ENCODE assay signal across 10 cellular contexts in genomic region chr15:26771917-26772587, GRCh38. TPM values are rescaled to one million over a fixed set of nuclear protein-coding genes. Genes with fewer than 3 reads are reported as not detected.
A peak's percentile ranks its signal among the peaks of the same experiment; 100 is the strongest.
DNase-seq lines count a peak whose midpoint lies in the region; ATAC-seq, FAIRE-seq and TF ChIP-seq lines count a peak whose summit lies in the region.
"Had no signal": no experiment of that assay in that cellular context is flagged by ENCODE, and none has a peak within 500 bp of the region (broad histone marks: within the 10 kb centered on the region; RNA-seq: fewer than 3 reads in every experiment).

No MANE protein-coding gene starts in this region.

- H2AFZ ChIP-seq in IMR-90 (replicated peaks; ENCODE audit: low read length, poor library complexity) (peak overlapping the region; percentile 11), astrocyte (ENCODE audit: low read depth, low read length) (peak overlapping the region; percentile 52)

- H3K9me1 ChIP-seq in IMR-90 (ENCODE audit: insufficient read depth, low read length) = no peaks in the 10 kb centered on the region

- H2BK5ac ChIP-seq in IMR-90 (ENCODE audit: low read depth, low read length, poor library complexity, severe bottlenecking) = no peak overlapping the region

- no peak for ATAC-seq in IMR-90 (ENCODE audit: low read depth)
- no peak for ATAC-seq in HG02840 (IDR thresholded peaks at IDR 0.05; ENCODE audit: low FRiP score, unreplicated experiment)
- no peak for ATAC-seq in HG02588 (IDR thresholded peaks at IDR 0.05; ENCODE audit: unreplicated experiment)
- ATAC-seq: GM12878 had no signal

- FAIRE-seq in astrocyte (lab: Jason Lieb, UNC) = no peak
- no peak for FAIRE-seq in small intestine (lab: Jason Lieb, UNC)
- FAIRE-seq: GM12878 had no signal

- no peaks in the 10 kb centered on the region for H3K79me1 ChIP-seq in IMR-90 (ENCODE audit: low read depth in 1 of 2, low read length in 2 of 2)

- dilution Hi-C loops in IMR-90 (cut with HindIII; ENCODE audit: low sequenced_read_pairs, unreplicated experiment) = no loop called here

- no peak overlapping the region for H3K27ac Mint-ChIP-seq in astrocyte (ENCODE audit: unreplicated experiment)
- H3K27ac Mint-ChIP-seq: activated CD4-positive, alpha-beta memory T cell treated with anti-CD3 and anti-CD28 coated beads, Interleukin-2, amount 10 ng/mL, durations not matched to agents 7 days and 5 days had no signal

- H3K79me2 ChIP-seq in astrocyte (ENCODE audit: insufficient read depth, low read length) = no peaks in the 10 kb centered on the region

- H3K4me2 ChIP-seq in IMR-90 (ENCODE audit: low read depth, low read length) (no peak overlapping the region), astrocyte (ENCODE audit: low read length) (peak overlapping the region; percentile 78)

- TF ChIP-seq CTCF in IMR-90 (conservative IDR thresholded peaks at IDR 0.05; ENCODE audit: low read depth, low read length) = no peak
- TF ChIP-seq CTCF in astrocyte (IDR thresholded peaks at IDR 0.05; ENCODE audit: insufficient read depth, low read depth, low read length) = no peak

- H3K18ac ChIP-seq in IMR-90 (ENCODE audit: low read depth, low read length) = no peak overlapping the region

- BruUV-seq in IMR-90 (replicated peaks; lab: Mats Ljungman, UMichigan) = no TSS peak

- no peak for DNase-seq in IMR-90
- DNase-seq in astrocyte (ENCODE audit: low read depth) = peak; percentile 2
- peak; percentile 27 for DNase-seq in iPS-NIHi11 (ENCODE audit: low spot score)
- DNase-seq in small intestine = no peak
- DNase-seq: activated CD4-positive, alpha-beta memory T cell treated with anti-CD3 and anti-CD28 coated beads, Interleukin-2, amount 10 ng/mL, durations not matched to agents 7 days and 5 days had no signal

- intact Hi-C loops in IMR-90 (cut with micrococcal nuclease) = no loop called here

- no peak for TF ChIP-seq RAD21 in IMR-90 (IDR thresholded peaks at IDR 0.05; ENCODE audit: low read length)

- peaks cover 23% of the 10 kb centered on the region for H3K27me3 Mint-ChIP-seq in astrocyte (ENCODE audit: low read depth, unreplicated experiment)

- H3K36me3 Mint-ChIP-seq in astrocyte (ENCODE audit: low read depth, unreplicated experiment) = peaks cover 3% of the 10 kb centered on the region

- no peak overlapping the region for H2AK5ac ChIP-seq in IMR-90 (ENCODE audit: low read depth, low read length)

- no peak overlapping the region for H3K4ac ChIP-seq in IMR-90 (ENCODE audit: low read depth, low read length)

- H4K20me1 ChIP-seq in IMR-90 (ENCODE audit: insufficient read depth, low read length) = no peaks in the 10 kb centered on the region
- H4K20me1 ChIP-seq in astrocyte (ENCODE audit: insufficient read depth, low read length) = no peaks in the 10 kb centered on the region

- H3K27me3 ChIP-seq in IMR-90 (ENCODE audit: control insufficient read depth, insufficient read depth, low read length) = peaks cover 13% of the 10 kb centered on the region; the same call in 1 of the 2 replicates
- H3K27me3 ChIP-seq in astrocyte (ENCODE audit: insufficient read depth, low read length) = peaks cover 13% of the 10 kb centered on the region
- peaks cover 22 to 30% of the 10 kb centered on the region in 2 donors for H3K27me3 ChIP-seq in stomach smooth muscle (ENCODE audit: control insufficient read depth in 1 of 2, insufficient read depth in 2 of 2, low read length in 2 of 2)
- peaks cover 0 to 7% of the 10 kb centered on the region in 2 donors for H3K27me3 ChIP-seq in small intestine (ENCODE audit: control insufficient read depth in 2 of 2, insufficient read depth in 2 of 2, low read length in 2 of 2)

- H3K36me3 ChIP-seq in IMR-90 (ENCODE audit: control insufficient read depth, insufficient read depth, low read length) = no peaks in the 10 kb centered on the region
- H3K36me3 ChIP-seq in astrocyte (ENCODE audit: insufficient read depth, low read length) = no peaks in the 10 kb centered on the region
- H3K36me3 ChIP-seq in stomach smooth muscle (ENCODE audit: control insufficient read depth in 2 of 2, insufficient read depth in 2 of 2, low read length in 2 of 2) = no peaks in the 10 kb centered on the region
- no peaks in the 10 kb centered on the region for H3K36me3 ChIP-seq in small intestine (ENCODE audit: control insufficient read depth in 2 of 2, insufficient read depth in 2 of 2, low read length in 2 of 2)
- H3K36me3 ChIP-seq: right lobe of liver had no signal

- H3K4me3 ChIP-seq in IMR-90 (ENCODE audit: insufficient read depth, low read depth, low read length) (no peak overlapping the region), astrocyte (ENCODE audit: insufficient read depth, low read depth, low read length) (peak overlapping the region; percentile 23), stomach smooth muscle (ENCODE audit: low read length in 2 of 2) (peak overlapping the region; percentile 46 to 60), small intestine (ENCODE audit: low read depth in 1 of 2, low read length in 2 of 2) (peak overlapping the region in 1 of 2 donors; percentile 1)
- H3K4me3 ChIP-seq: GM12878 had no signal

- H3K27ac ChIP-seq in IMR-90 (ENCODE audit: insufficient read depth, low read length) (no peak overlapping the region), astrocyte (ENCODE audit: low read depth, low read length) (no peak overlapping the region), stomach smooth muscle (ENCODE audit: low read length) (no peak overlapping the region), small intestine (ENCODE audit: low read depth in 1 of 2, low read length in 1 of 2) (no peak overlapping the region)
- H3K27ac ChIP-seq: right lobe of liver had no signal

- H4K8ac ChIP-seq in IMR-90 (ENCODE audit: low read depth in 2 of 2, low read length in 2 of 2) = no peak overlapping the region

- H3K9me3 Mint-ChIP-seq in astrocyte (ENCODE audit: unreplicated experiment) = no peaks in the 10 kb centered on the region
- H3K9me3 Mint-ChIP-seq: activated CD4-positive, alpha-beta memory T cell treated with anti-CD3 and anti-CD28 coated beads, Interleukin-2, amount 10 ng/mL, durations not matched to agents 7 days and 5 days had no signal

- H3K9me3 ChIP-seq in IMR-90 (ENCODE audit: control insufficient read depth, insufficient read depth, low read length) (peaks cover 2% of the 10 kb centered on the region; the same call in 1 of the 2 replicates), astrocyte (ENCODE audit: insufficient read depth, low read depth, low read length) (no peaks in the 10 kb centered on the region), stomach smooth muscle (ENCODE audit: control insufficient read depth in 2 of 2, low read length in 2 of 2) (no peaks in the 10 kb centered on the region), small intestine (ENCODE audit: control insufficient read depth, low read depth) (no peaks in the 10 kb centered on the region)
- H3K9me3 ChIP-seq: right lobe of liver had no signal

- H2BK20ac ChIP-seq in IMR-90 (ENCODE audit: low read depth, low read length) = no peak overlapping the region

- H2BK15ac ChIP-seq in IMR-90 (ENCODE audit: low read depth, low read length) = no peak overlapping the region

- 4% methylated on average over 31 of the region's 60 CpGs; no CpG with 5 or more reads in 1 of the 2 experiments for WGBS in IMR-90 (ENCODE audit: extremely low coverage in 2 of 2, insufficient read length in 1 of 2), 2 experiments
- 2 to 24% (median 18%) methylated on average over 38 to 60 of the region's 60 CpGs for WGBS in small intestine, 3 donors

- in situ Hi-C loops in IMR-90 (cut with MboI; ENCODE audit: low sequenced_read_pairs) = loop anchor here (25.0 kb wide), 1 partner anchor 435 kb away; no protein-coding TSS in a partner anchor

- no peak overlapping the region for H4K91ac ChIP-seq in IMR-90 (ENCODE audit: insufficient read depth, low read depth, low read length)

- H2BK120ac ChIP-seq in IMR-90 (ENCODE audit: low read depth, low read length) = no peak overlapping the region

- H3K4me3 Mint-ChIP-seq in astrocyte (ENCODE audit: unreplicated experiment) = peak overlapping the region; percentile 89
- H3K4me3 Mint-ChIP-seq: activated CD4-positive, alpha-beta memory T cell treated with anti-CD3 and anti-CD28 coated beads, Interleukin-2, amount 10 ng/mL, durations not matched to agents 7 days and 5 days had no signal

- H3K14ac ChIP-seq in IMR-90 (replicated peaks; ENCODE audit: low read depth, low read length) = no peak overlapping the region

- no peak overlapping the region; the same call in 1 of the 2 replicates for H3K56ac ChIP-seq in IMR-90 (ENCODE audit: extremely low read depth, insufficient read depth, low read length)

- H3K9ac ChIP-seq in IMR-90 (ENCODE audit: low read depth, low read length) = no peak overlapping the region
- H3K9ac ChIP-seq in astrocyte (ENCODE audit: low read length) = no peak overlapping the region
- no peak overlapping the region for H3K9ac ChIP-seq in stomach smooth muscle (ENCODE audit: low read length in 2 of 2)

- peaks cover 14% of the 10 kb centered on the region for H3K4me1 Mint-ChIP-seq in astrocyte (ENCODE audit: low read depth, unreplicated experiment)
- H3K4me1 Mint-ChIP-seq: activated CD4-positive, alpha-beta memory T cell treated with anti-CD3 and anti-CD28 coated beads, Interleukin-2, amount 10 ng/mL, durations not matched to agents 7 days and 5 days had no signal

- no peak overlapping the region for H3K23ac ChIP-seq in IMR-90 (ENCODE audit: low read depth, low read length)

- H2AK9ac ChIP-seq in IMR-90 (replicated peaks; ENCODE audit: low read depth, low read length, poor library complexity) = no peak overlapping the region

- no peak for TF ChIP-seq POLR2A in IMR-90 (IDR thresholded peaks at IDR 0.05; ENCODE audit: low read depth, low read length)

- no peak overlapping the region for H4K5ac ChIP-seq in IMR-90 (ENCODE audit: low read depth, low read length)

- H3K4me1 ChIP-seq in IMR-90 (ENCODE audit: control insufficient read depth, insufficient read depth, low read length) (no peaks in the 10 kb centered on the region), astrocyte (ENCODE audit: insufficient read depth, low read length) (no peaks in the 10 kb centered on the region), stomach smooth muscle (ENCODE audit: control insufficient read depth, insufficient read depth, low read length) (peaks cover 17% of the 10 kb centered on the region), small intestine (ENCODE audit: control insufficient read depth in 2 of 2, insufficient read depth in 1 of 2, low read depth in 1 of 2, low read length in 1 of 2) (no peaks in the 10 kb centered on the region)

- POLR2A ChIA-PET in IMR-90 (lab: Charles Lee; ENCODE audit: unreplicated experiment) = no interaction called here

- CTCF ChIA-PET in IMR-90 (lab: Yijun Ruan, JAX) = no interaction called here

TF ChIP-seq in IMR-90, 13 proteins besides CTCF, POLR2A, EP300 and RAD21 (continues in another document):
- TF ChIP-seq CEBPB (IDR thresholded peaks at IDR 0.05; ENCODE audit: low read depth, low read length) = no peak
- TF ChIP-seq CHD1 (IDR thresholded peaks at IDR 0.05; ENCODE audit: low read depth, low read length) = no peak
- no peak for TF ChIP-seq BHLHE40 (IDR thresholded peaks at IDR 0.05; ENCODE audit: low read depth, low read length)
- TF ChIP-seq NFE2L2 (IDR thresholded peaks at IDR 0.05; ENCODE audit: low read depth, low read length) = no peak

RNA-seq across cellular contexts. Expression of gene GABRB3, which starts 0.8 kb away (rescaled TPM):
- 0.54 and 0.56 TPM in 2 replicates for total RNA-seq in IMR-90 (2012; rRNA removed)
- 0.30 and 0.36 TPM in 2 replicates for polyA plus RNA-seq in IMR-90 (2012; rRNA removed)
- polyA plus RNA-seq in IMR-90 (2012; cell fraction: cytosol; rRNA removed) = 0.12 and 0.40 TPM in 2 replicates
- polyA plus RNA-seq in IMR-90 (2012; cell fraction: nucleus; rRNA removed; ENCODE audit: low replicate concordance) = 0.05 and 0.33 TPM in 2 replicates
- 43.2 and 47.9 TPM in 2 replicates for total RNA-seq in astrocyte
- polyA plus RNA-seq in small intestine = 1 to 10 TPM in 1 of 3 donors, under 1 TPM in 1, not detected in 1; 0.27 to 1.3 TPM
- total RNA-seq: activated CD4-positive, alpha-beta memory T cell treated with anti-CD3 and anti-CD28 coated beads, Interleukin-2, amount 10 ng/mL, durations not matched to agents 7 days and 5 days had no signal

Comparison
In these comparisons a context has a peak if more than half of its experiments do, and no peak if none do; other contexts are left out.
1. DNase-seq: peak in astrocyte (single experiment) and iPS-NIHi11 (single experiment); none in IMR-90 (single experiment) and small intestine (single experiment).
2. RNA of gene GABRB3, which starts 0.8 kb away (total RNA-seq): 43.2 to 47.9 TPM in astrocyte; 0.54 to 0.56 TPM in IMR-90; every median in the first group is over 10 times any median in the second.